8 cellular contexts compared by ENCODE assay signal in the genomic region with DNA sequence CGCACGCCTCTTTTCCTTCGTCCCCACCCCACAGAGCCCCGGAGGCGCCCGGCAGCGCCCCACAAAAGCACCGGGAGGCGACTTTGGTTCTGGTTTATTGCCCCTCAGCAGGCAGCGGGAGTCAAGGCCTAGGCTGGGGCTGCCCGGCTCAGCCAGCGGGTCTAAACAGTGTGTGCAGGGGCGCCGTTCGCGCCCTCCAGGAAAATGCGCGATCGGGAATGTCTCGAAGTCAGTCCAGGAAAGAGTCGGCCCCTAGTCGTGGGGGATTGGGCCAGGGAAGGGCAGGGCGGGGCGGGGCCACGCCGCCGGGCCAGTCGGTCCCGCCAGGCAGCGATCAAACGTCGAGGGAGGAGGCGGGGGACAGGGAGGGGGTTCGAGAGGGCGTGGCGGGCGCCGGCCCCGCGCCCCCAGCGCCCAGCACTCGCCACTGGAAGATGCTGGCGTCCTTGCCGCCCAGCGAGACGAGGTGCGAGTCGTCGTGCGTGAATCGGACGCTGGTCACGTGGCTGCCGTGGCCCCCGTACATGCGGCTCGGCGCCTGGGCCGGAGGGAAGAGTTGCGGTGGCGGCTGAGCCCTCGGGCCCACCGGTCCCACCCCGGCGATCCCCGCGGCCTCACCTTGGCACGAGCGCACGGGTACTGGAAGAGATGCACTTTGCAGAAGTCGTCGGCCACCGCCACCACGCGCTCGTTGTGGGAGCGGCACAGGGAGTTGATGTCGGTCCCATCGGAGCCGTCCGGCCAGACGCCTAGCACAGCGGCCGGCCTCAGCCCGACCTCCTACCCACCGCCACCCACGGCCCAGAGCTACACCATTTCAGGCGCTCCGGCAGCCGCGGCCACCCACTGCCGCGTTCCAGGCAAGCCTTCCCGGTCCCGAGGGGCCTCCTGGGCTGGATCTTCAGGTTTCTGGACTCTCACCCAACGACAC. TPM values are rescaled to one million over a fixed set of nuclear protein-coding genes. Genes with fewer than 3 reads are reported as not detected.
A peak's percentile ranks its signal among the peaks of the same experiment; 100 is the strongest.
DNase-seq lines count a peak whose midpoint lies in the region; ATAC-seq and TF ChIP-seq lines count a peak whose summit lies in the region.

No MANE protein-coding gene starts in this region.

- H3K4me3 ChIP-seq in esophagus squamous epithelium: peak overlapping the region; percentile 89 to 99 (median 94)
- peak overlapping the region; percentile 77 for H3K4me3 ChIP-seq in mucosa of stomach (ENCODE audit: low read length)

- no peaks in the 10 kb centered on the region for H3K27me3 Mint-ChIP-seq in activated CD4-positive, alpha-beta T cell treated with anti-CD3 and anti-CD28 coated beads, Interleukin-2, amount 10 ng/mL, durations not matched to agents 7 days and 5 days

- CTCF ChIA-PET in activated CD4-positive, alpha-beta T cell treated with anti-CD3 and anti-CD28 coated beads, Interleukin-2, amount 10 ng/mL, durations not matched to agents 7 days and 5 days (lab: Charles Lee): interaction anchor here (1.0 to 3.7 kb wide), 7 partner anchors 8 to 62 kb away, joined by 3 to 25 read pairs (median 6); a partner anchor contains a TSS

- intact Hi-C loops in esophagus squamous epithelium (cut with DNase I): no loop called here

- peak overlapping the region; percentile 85 for H3K4me3 Mint-ChIP-seq in activated CD4-positive, alpha-beta T cell treated with anti-CD3 and anti-CD28 coated beads, Interleukin-2, amount 10 ng/mL, durations not matched to agents 7 days and 5 days

- H3K36me3 ChIP-seq in esophagus squamous epithelium (peaks cover 16 to 54% (median 16%) of the 10 kb centered on the region in 3 donors), mucosa of stomach (ENCODE audit: control insufficient read depth, insufficient read depth, low read length) (peaks cover 9% of the 10 kb centered on the region)

- peak in 1 of 4 donors; percentile 27 for TF ChIP-seq POLR2A in esophagus squamous epithelium (IDR thresholded peaks at IDR 0.05)

- no peak for ATAC-seq in GM19351 (IDR thresholded peaks at IDR 0.05; ENCODE audit: unreplicated experiment)

- H3K9me3 Mint-ChIP-seq in activated CD4-positive, alpha-beta T cell treated with anti-CD3 and anti-CD28 coated beads, Interleukin-2, amount 10 ng/mL, durations not matched to agents 7 days and 5 days: no peaks in the 10 kb centered on the region

- H3K4me1 ChIP-seq in esophagus squamous epithelium (peaks cover 27 to 87% (median 33%) of the 10 kb centered on the region in 3 donors), mucosa of stomach (ENCODE audit: control insufficient read depth, insufficient read depth, low read length) (peaks cover 24% of the 10 kb centered on the region)

- H3K9ac ChIP-seq in mucosa of stomach (ENCODE audit: low read length): peak overlapping the region; percentile 86

- WGBS in esophagus squamous epithelium, 2 donors: 38 to 61% methylated on average over 7 to 40 of the region's 96 CpGs

- TF ChIP-seq CTCF in esophagus squamous epithelium (IDR thresholded peaks at IDR 0.05): peak in 2 of 6 experiments; percentile 6 to 15

- DNase-seq in DMS 273 (lab: John Stamatoyannopoulos, UW; ENCODE audit: unreplicated experiment) (peak; percentile 77), DMS 273 treated with DMSO at 0.1 percent for 48 hours (lab: John Stamatoyannopoulos, UW) (no peak), NCI-H1092 treated with DMSO at 0.1 percent for 48 hours (lab: John Stamatoyannopoulos, UW) (peak; percentile 81), esophagus squamous epithelium (lab: John Stamatoyannopoulos, UW) (no peak), ureter (ENCODE audit: low spot score) (peak; percentile 84)
- peak; percentile 22 for DNase-seq in activated CD4-positive, alpha-beta T cell treated with anti-CD3 and anti-CD28 coated beads, Interleukin-2, amount 10 ng/mL, durations not matched to agents 7 days and 5 days

- peak overlapping the region; percentile 95 to 99 (median 98) for H3K27ac ChIP-seq in esophagus squamous epithelium

- H3K9me3 ChIP-seq in esophagus squamous epithelium (no peaks in the 10 kb centered on the region), mucosa of stomach (ENCODE audit: control insufficient read depth, low read length) (no peaks in the 10 kb centered on the region)

- peak overlapping the region; percentile 95 for H3K27ac Mint-ChIP-seq in activated CD4-positive, alpha-beta T cell treated with anti-CD3 and anti-CD28 coated beads, Interleukin-2, amount 10 ng/mL, durations not matched to agents 7 days and 5 days

- no peaks in the 10 kb centered on the region for H3K27me3 ChIP-seq in esophagus squamous epithelium
- no peaks in the 10 kb centered on the region for H3K27me3 ChIP-seq in mucosa of stomach (ENCODE audit: control insufficient read depth, insufficient read depth, low read length)

- H3K4me1 Mint-ChIP-seq in activated CD4-positive, alpha-beta T cell treated with anti-CD3 and anti-CD28 coated beads, Interleukin-2, amount 10 ng/mL, durations not matched to agents 7 days and 5 days: peaks cover 50% of the 10 kb centered on the region

- POLR2A ChIA-PET in activated CD4-positive, alpha-beta T cell treated with anti-CD3 and anti-CD28 coated beads, Interleukin-2, amount 10 ng/mL, durations not matched to agents 7 days and 5 days (lab: Charles Lee): interaction anchor here (0.6 to 1.9 kb wide), 7 partner anchors 11 to 279 kb away, joined by 3 to 18 read pairs (median 3); a partner anchor contains a TSS

- H3K36me3 Mint-ChIP-seq in activated CD4-positive, alpha-beta T cell treated with anti-CD3 and anti-CD28 coated beads, Interleukin-2, amount 10 ng/mL, durations not matched to agents 7 days and 5 days (ENCODE audit: low read depth): peaks cover 70% of the 10 kb centered on the region

RNA-seq across cellular contexts. Expression of a gene that starts 0.7 kb away (rescaled TPM):
- total RNA-seq in activated CD4-positive, alpha-beta T cell treated with anti-CD3 and anti-CD28 coated beads, Interleukin-2, amount 10 ng/mL, durations not matched to agents 7 days and 5 days: 100 to 1,000 TPM; 270 to 299 TPM
- total RNA-seq in esophagus squamous epithelium (100 to 1,000 TPM; 103 to 132 (median 111) TPM), ureter (128 TPM)

RNA-seq across cellular contexts. Expression of a gene that starts 10.2 kb away (rescaled TPM):
- total RNA-seq in activated CD4-positive, alpha-beta T cell treated with anti-CD3 and anti-CD28 coated beads, Interleukin-2, amount 10 ng/mL, durations not matched to agents 7 days and 5 days: 100 to 1,000 TPM; 137 to 144 TPM
- total RNA-seq in esophagus squamous epithelium (10 to 100 TPM; 34.7 to 58.6 (median 53.6) TPM), ureter (83.2 TPM)

RNA-seq across cellular contexts. Expression of a gene that starts 10.7 kb away (rescaled TPM):
- total RNA-seq in activated CD4-positive, alpha-beta T cell treated with anti-CD3 and anti-CD28 coated beads, Interleukin-2, amount 10 ng/mL, durations not matched to agents 7 days and 5 days: 1 to 10 TPM; 1.0 to 1.3 TPM
- total RNA-seq in esophagus squamous epithelium (10 to 100 TPM in 1 of 4 donors, 1 to 10 TPM in 3; 5.5 to 10.8 (median 7.2) TPM), ureter (5.4 TPM)

RNA-seq across cellular contexts. Expression of a gene that starts 11.1 kb away (rescaled TPM):
- total RNA-seq in activated CD4-positive, alpha-beta T cell treated with anti-CD3 and anti-CD28 coated beads, Interleukin-2, amount 10 ng/mL, durations not matched to agents 7 days and 5 days: 10 to 100 TPM; 24.1 to 26.0 TPM
- total RNA-seq in esophagus squamous epithelium (10 to 100 TPM in 1 of 4 donors, 1 to 10 TPM in 3; 5.0 to 12.7 (median 8.0) TPM), ureter (30.4 TPM)

RNA-seq across cellular contexts. Expression of a gene that starts 19.4 kb away (rescaled TPM):
- total RNA-seq in activated CD4-positive, alpha-beta T cell treated with anti-CD3 and anti-CD28 coated beads, Interleukin-2, amount 10 ng/mL, durations not matched to agents 7 days and 5 days: 10 to 100 TPM; 63.4 to 71.1 TPM
- total RNA-seq in esophagus squamous epithelium (10 to 100 TPM in 3 of 4 donors, 1 to 10 TPM in 1; 8.6 to 17.2 (median 12.9) TPM), ureter (50.7 TPM)

Comparison
In these comparisons a context has a peak if more than half of its experiments do, and no peak if none do; other contexts are left out.
1. DNase-seq: peak in DMS 273 (single experiment), NCI-H1092 treated with DMSO at 0.1 percent for 48 hours (single experiment), activated CD4-positive, alpha-beta T cell treated with anti-CD3 and anti-CD28 coated beads, Interleukin-2, amount 10 ng/mL, durations not matched to agents 7 days and 5 days (single experiment) and ureter (single experiment); none in DMS 273 treated with DMSO at 0.1 percent for 48 hours (single experiment) and esophagus squamous epithelium (single experiment).